Comparison of ENCODE assay signal across 26 cellular contexts in the genomic region with DNA sequence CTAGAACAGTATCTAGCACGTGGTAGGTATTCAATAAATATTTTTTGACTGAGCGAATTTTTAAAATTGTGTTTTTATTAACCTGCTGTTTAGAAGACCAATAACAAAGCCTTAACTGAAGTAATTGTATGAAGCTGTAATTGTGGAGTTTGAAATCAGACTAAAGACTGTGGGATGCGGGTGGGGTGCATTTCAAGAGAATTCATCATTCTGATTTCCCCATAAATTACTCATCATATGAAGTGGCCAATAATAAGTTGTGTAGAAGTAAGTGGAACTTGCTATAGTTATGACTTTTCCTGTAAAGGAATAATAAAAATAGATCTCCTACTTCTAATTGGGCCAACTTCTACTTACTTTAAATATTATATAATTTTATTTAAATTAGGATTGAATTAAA.
A peak's percentile ranks its signal among the peaks of the same experiment; 100 is the strongest.
DNase-seq lines count a peak whose midpoint lies in the region; ATAC-seq and TF ChIP-seq lines count a peak whose summit lies in the region.
"Had no signal": no experiment of that assay in that cellular context is flagged by ENCODE, and none has a peak within 500 bp of the region (broad histone marks: within the 10 kb centered on the region; RNA-seq: fewer than 3 reads in every experiment).

No MANE protein-coding gene starts in this region.

- intact Hi-C loops in right cardiac atrium (cut with DNase I) (no loop called here), gastrocnemius medialis (cut with DNase I; ENCODE audit: low total_unique reads) (no loop called here)

- no peaks in the 10 kb centered on the region for H3K27me3 ChIP-seq in right cardiac atrium (ENCODE audit: control insufficient read depth, insufficient read depth)
- H3K27me3 ChIP-seq in gastrocnemius medialis, result no peaks in the 10 kb centered on the region
- H3K27me3 ChIP-seq: body of pancreas, neutrophil, thyroid gland had no signal

- H3K4me1 ChIP-seq in right cardiac atrium (ENCODE audit: control insufficient read depth, insufficient read depth, low read length), result no peaks in the 10 kb centered on the region
- H3K4me1 ChIP-seq in gastrocnemius medialis, result no peaks in the 10 kb centered on the region
- H3K4me1 ChIP-seq: body of pancreas, thyroid gland had no signal

- 85% methylated on average over 3 of the region's 3 CpGs for WGBS in right cardiac atrium

- DNase-seq in NCI-H2171 treated with DMSO at 0.1 percent for 48 hours (lab: John Stamatoyannopoulos, UW) (peak; percentile 51), NCI-H2171 (lab: John Stamatoyannopoulos, UW) (no peak), astrocyte of the spinal cord (ENCODE audit: low read depth, low spot score) (peak; percentile 2), fibroblast of pulmonary artery (ENCODE audit: low read depth) (peak; percentile 43), right cardiac atrium (no peak), DMS153 treated with DMSO at 0.1 percent for 48 hours (lab: John Stamatoyannopoulos, UW; ENCODE audit: unreplicated experiment) (no peak), gastrocnemius medialis (no peak)
- DNase-seq: activated CD4-positive, alpha-beta T cell treated with anti-CD3 and anti-CD28 coated beads, Interleukin-2, amount 50 U/mL, for 1 hour; activated naive CD8-positive, alpha-beta T cell treated with anti-CD3 and anti-CD28 coated beads for 36 hours; body of pancreas; dermis blood vessel endothelial cell; DMS79 treated with DMSO at 0.1 percent for 48 hours; kidney glomerular epithelial cell; NCI-H2029; NCI-H510A; NK-92 treated with Interleukin-12 subunit alpha and Interleukin-12 subunit beta, amount 100 ng/mL, for 24 hours; stimulated activated CD4-positive, alpha-beta T cell treated with anti-CD3 and anti-CD28 coated beads, Interleukin-4, amount 100 ng/mL, for 1 hour; stimulated activated naive CD4-positive, alpha-beta T cell treated with Interleukin-2 at 50 U/mL for 16 hours; T-helper 2 cell; thyroid gland had no signal

- no peak overlapping the region for H3K27ac ChIP-seq in right cardiac atrium (ENCODE audit: low read length)
- no peak overlapping the region for H3K27ac ChIP-seq in gastrocnemius medialis
- H3K27ac ChIP-seq: 22Rv1, body of pancreas, neutrophil, SK-N-MC, thyroid gland, VCaP had no signal

- no peak for TF ChIP-seq POLR2A in gastrocnemius medialis (IDR thresholded peaks at IDR 0.05)

- in situ Hi-C loops in astrocyte of the spinal cord (cut with HindIII; ENCODE audit: low sequenced_read_pairs) (no loop called here), gastrocnemius medialis (cut with MboI; ENCODE audit: low sequenced_read_pairs in 4 of 4) (no loop called here)

- H3K9me3 ChIP-seq in right cardiac atrium (ENCODE audit: control insufficient read depth, low read length), result no peaks in the 10 kb centered on the region
- no peaks in the 10 kb centered on the region for H3K9me3 ChIP-seq in gastrocnemius medialis
- H3K9me3 ChIP-seq: body of pancreas, neutrophil, thyroid gland had no signal

- ATAC-seq in right cardiac atrium (no peak), HG03135 (IDR thresholded peaks at IDR 0.05; ENCODE audit: unreplicated experiment) (no peak), gastrocnemius medialis (no peak)
- ATAC-seq: activated T-helper 17 cell treated with anti-CD3 and anti-CD28 coated beads, Interleukin-2, amount 50 U/mL, for 72 hours; body of pancreas had no signal

- no peaks in the 10 kb centered on the region for H3K36me3 ChIP-seq in gastrocnemius medialis
- H3K36me3 ChIP-seq: neutrophil, thyroid gland had no signal

- TF ChIP-seq CTCF in astrocyte of the spinal cord (IDR thresholded peaks at IDR 0.05; ENCODE audit: low read depth, low read length), result no peak
- TF ChIP-seq CTCF in fibroblast of pulmonary artery (IDR thresholded peaks at IDR 0.05; ENCODE audit: low read length, missing control alignments), result no peak
- no peak for TF ChIP-seq CTCF in gastrocnemius medialis (IDR thresholded peaks at IDR 0.05 in 4 of 5, conservative IDR thresholded peaks at IDR 0.05 in 1 of 5)

- H3K4me3 ChIP-seq in astrocyte of the spinal cord (ENCODE audit: low read depth, low read length) (no peak overlapping the region), fibroblast of pulmonary artery (replicated peaks; ENCODE audit: low read depth, low read length) (no peak overlapping the region), right cardiac atrium (ENCODE audit: low read length) (no peak overlapping the region), gastrocnemius medialis (no peak overlapping the region)
- H3K4me3 ChIP-seq: body of pancreas, SK-N-MC, thyroid gland had no signal

Comparison
In these comparisons a context has a peak if more than half of its experiments do, and no peak if none do; other contexts are left out.
1. DNase-seq: peak in NCI-H2171 treated with DMSO at 0.1 percent for 48 hours (single experiment), astrocyte of the spinal cord (single experiment) and fibroblast of pulmonary artery (single experiment); none in NCI-H2171 (single experiment), right cardiac atrium (0 of 3), DMS153 treated with DMSO at 0.1 percent for 48 hours (single experiment) and gastrocnemius medialis (0 of 2).